In the genomic region with DNA sequence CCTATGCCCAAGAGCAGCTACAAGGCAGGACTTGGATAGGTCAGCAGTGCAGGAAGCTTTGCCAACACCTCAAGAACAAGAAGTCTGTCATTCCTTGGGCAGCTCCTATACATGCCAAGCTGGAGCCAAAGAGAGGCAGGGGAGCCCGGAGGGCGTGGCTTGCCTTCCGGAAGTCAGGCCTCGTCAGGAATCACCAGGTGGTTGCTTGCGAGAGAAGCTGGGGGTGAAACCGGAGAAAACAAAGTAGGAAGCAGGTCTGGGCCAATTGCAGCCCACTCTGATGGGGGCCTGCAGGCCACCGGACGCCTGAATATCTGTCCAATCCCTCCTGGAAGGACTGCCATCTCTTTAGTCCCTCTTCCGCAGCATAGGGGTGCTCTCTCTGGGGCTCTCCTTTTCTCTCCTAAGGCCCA, we compare ENCODE assay signal across 8 cellular contexts. TPM values are rescaled to one million over a fixed set of nuclear protein-coding genes. Genes with fewer than 3 reads are reported as not detected.
DNase-seq lines count a peak whose midpoint lies in the region; ATAC-seq lines count a peak whose summit lies in the region.

No MANE protein-coding gene starts in this region.

- DNase-seq in NCI-H2107 (lab: John Stamatoyannopoulos, UW) (peak; percentile 87), iPS-NIHi7 (ENCODE audit: extremely low spot score) (peak; percentile 59), posterior vena cava (ENCODE audit: low spot score) (no peak)
- peak; percentile 5 to 16 for DNase-seq in stimulated activated naive CD8-positive, alpha-beta T cell treated with anti-CD3 and anti-CD28 coated beads, Interleukin-15, amount 100 ng/mL, for 72 hours

- H3K4me3 ChIP-seq in GM08714 (ENCODE audit: low read length): peak overlapping the region; percentile 38; the same call in 1 of the 2 replicates

- intact Hi-C loops in posterior vena cava (cut with DNase I): loop anchor here in 1 of 2 donors (10.0 kb wide), 1 partner anchor 50 kb away; the partner anchor contains the start of gene IFI6

- H3K27ac Mint-ChIP-seq in stimulated activated naive CD8-positive, alpha-beta T cell treated with anti-CD3 and anti-CD28 coated beads, Interleukin-15, amount 100 ng/mL, for 72 hours: peak overlapping the region; percentile 97 to 100

- ATAC-seq in stimulated activated naive CD8-positive, alpha-beta T cell treated with anti-CD3 and anti-CD28 coated beads, Interleukin-15, amount 100 ng/mL, for 72 hours: no peak
- ATAC-seq in esophagus mucosa (no peak), GM18517 (IDR thresholded peaks at IDR 0.05; ENCODE audit: unreplicated experiment) (no peak)

- H3K27me3 Mint-ChIP-seq in stimulated activated naive CD8-positive, alpha-beta T cell treated with anti-CD3 and anti-CD28 coated beads, Interleukin-15, amount 100 ng/mL, for 72 hours: no peaks in the 10 kb centered on the region

- no peaks in the 10 kb centered on the region for H3K9me3 Mint-ChIP-seq in stimulated activated naive CD8-positive, alpha-beta T cell treated with anti-CD3 and anti-CD28 coated beads, Interleukin-15, amount 100 ng/mL, for 72 hours

- peaks cover 17% of the 10 kb centered on the region for H3K4me1 Mint-ChIP-seq in stimulated activated naive CD8-positive, alpha-beta T cell treated with anti-CD3 and anti-CD28 coated beads, Interleukin-15, amount 100 ng/mL, for 72 hours

- peak overlapping the region; percentile 92 to 95 for H3K4me3 Mint-ChIP-seq in stimulated activated naive CD8-positive, alpha-beta T cell treated with anti-CD3 and anti-CD28 coated beads, Interleukin-15, amount 100 ng/mL, for 72 hours

- peak overlapping the region; percentile 85 for H3K27ac ChIP-seq in angular gyrus (ENCODE audit: low read depth, low read length)

RNA-seq across cellular contexts. Expression of gene FAM76A, which starts 0.8 kb away (rescaled TPM):
- 11.8 TPM for total RNA-seq in esophagus mucosa
- 10 to 100 TPM; 16.5 to 21.0 TPM for total RNA-seq in posterior vena cava

RNA-seq across cellular contexts. Expression of gene STX12, which starts 48.1 kb away (rescaled TPM):
- total RNA-seq in esophagus mucosa (45.6 TPM), posterior vena cava (10 to 100 TPM; 59.2 to 62.9 TPM)

RNA-seq across cellular contexts. Expression of gene IFI6, which starts 53.0 kb away (rescaled TPM):
- total RNA-seq in esophagus mucosa (20.5 TPM), posterior vena cava (100 to 1,000 TPM in 1 of 2 donors, 10 to 100 TPM in 1; 55.2 to 104 TPM)
